Comparison of ENCODE assay signal across 11 cellular contexts in genomic region chr4:5532100-5532499, GRCh38.
"Had no signal": no experiment of that assay in that cellular context is flagged by ENCODE, and none has a peak within 500 bp of the region (broad histone marks: within the 10 kb centered on the region; RNA-seq: fewer than 3 reads in every experiment).

No MANE protein-coding gene starts in this region.

- H3K4me1 Mint-ChIP-seq: GM23338 had no signal

- H3K36me3 ChIP-seq: HAP-1 had no signal

- FAIRE-seq: H1, H54 had no signal

- H3K4me3 Mint-ChIP-seq: GM23338, H9, HFFc6 had no signal

- H3K27ac Mint-ChIP-seq: GM23338, H9, HFFc6 had no signal

- H3K9me3 ChIP-seq: HAP-1 had no signal

- H3K9me3 Mint-ChIP-seq: H9, HFFc6 had no signal

- ATAC-seq: GM23338, HCT116 had no signal

- H2AFZ ChIP-seq: GM23248, GM23338 had no signal

- H3K4me2 ChIP-seq: GM23338 had no signal

- H3K9ac ChIP-seq: GM23248 had no signal

- H3K4me1 ChIP-seq: HAP-1 had no signal

- DNase-seq: GM23248, GOT3, H7, H9, HCEC 1CT, HFFc6 had no signal

- H3K4me3 ChIP-seq: GM23248, GM23338, HAP-1 had no signal

- H3K27ac ChIP-seq: GM23248 had no signal
